In genomic region chr19:58356971-58357797, GRCh38 we compare ENCODE assay signal across 10 cellular contexts. TPM values are rescaled to one million over a fixed set of nuclear protein-coding genes. Genes with fewer than 3 reads are reported as not detected.
DNase-seq lines count a peak whose midpoint lies in the region; ATAC-seq and TF ChIP-seq lines count a peak whose summit lies in the region.
"Had no signal": no experiment of that assay in that cellular context is flagged by ENCODE, and none has a peak within 500 bp of the region (broad histone marks: within the 10 kb centered on the region; RNA-seq: fewer than 3 reads in every experiment).

No MANE protein-coding gene starts in this region.

- CTCF ChIA-PET in activated CD8-positive, alpha-beta T cell treated with anti-CD3 and anti-CD28 coated beads, Interleukin-2, amount 10 ng/mL, durations not matched to agents 7 days and 5 days (lab: Charles Lee): interaction anchor here (1.6 kb wide), 1 partner anchor 9 kb away, joined by 9 read pairs; no protein-coding TSS in a partner anchor

- peaks cover 22% of the 10 kb centered on the region for H3K36me3 Mint-ChIP-seq in activated CD8-positive, alpha-beta T cell treated with anti-CD3 and anti-CD28 coated beads, Interleukin-2, amount 10 ng/mL, durations not matched to agents 7 days and 5 days (ENCODE audit: low read depth)
- H3K36me3 Mint-ChIP-seq in stimulated activated effector memory CD8-positive, alpha-beta T cell treated with anti-CD3 and anti-CD28 coated beads, Interleukin-12 subunit alpha, Interleukin-12 subunit beta, amount 100 ng/mL, for 72 hours: peaks cover 7% of the 10 kb centered on the region

- POLR2A ChIA-PET in activated CD8-positive, alpha-beta T cell treated with anti-CD3 and anti-CD28 coated beads, Interleukin-2, amount 10 ng/mL, durations not matched to agents 7 days and 5 days (lab: Charles Lee): interaction anchor here (0.7 to 1.9 kb wide), 4 partner anchors 8 to 52 kb away, joined by 3 to 12 read pairs (median 5); partner anchors contain the start of genes ERVK3-1 and ZNF837

- H3K4me1 ChIP-seq in heart left ventricle (peaks cover 0 to 32% (median 18%) of the 10 kb centered on the region in 12 donors), thyroid gland (peaks cover 0 to 5% of the 10 kb centered on the region in 2 donors)

- ATAC-seq in activated CD8-positive, alpha-beta T cell treated with anti-CD3 and anti-CD28 coated beads, Interleukin-2, amount 10 ng/mL, durations not matched to agents 7 days and 5 days: no peak
- peak in 1 of 4 donors; percentile 2 for ATAC-seq in heart left ventricle
- no peak for ATAC-seq in stimulated activated effector memory CD8-positive, alpha-beta T cell treated with anti-CD3 and anti-CD28 coated beads, Interleukin-12 subunit alpha, Interleukin-12 subunit beta, amount 100 ng/mL, for 72 hours

- no peak for TF ChIP-seq POLR2A in heart left ventricle (IDR thresholded peaks at IDR 0.05)
- TF ChIP-seq POLR2A in thyroid gland (IDR thresholded peaks at IDR 0.05): no peak

- no peaks in the 10 kb centered on the region for H3K27me3 Mint-ChIP-seq in activated CD8-positive, alpha-beta T cell treated with anti-CD3 and anti-CD28 coated beads, Interleukin-2, amount 10 ng/mL, durations not matched to agents 7 days and 5 days (ENCODE audit: low read depth)

- peaks cover 40% of the 10 kb centered on the region for H3K4me1 Mint-ChIP-seq in activated CD8-positive, alpha-beta T cell treated with anti-CD3 and anti-CD28 coated beads, Interleukin-2, amount 10 ng/mL, durations not matched to agents 7 days and 5 days (ENCODE audit: low read depth)
- peaks cover 11% of the 10 kb centered on the region for H3K4me1 Mint-ChIP-seq in stimulated activated effector memory CD8-positive, alpha-beta T cell treated with anti-CD3 and anti-CD28 coated beads, Interleukin-12 subunit alpha, Interleukin-12 subunit beta, amount 100 ng/mL, for 72 hours

- peak overlapping the region; percentile 75 for H3K27ac Mint-ChIP-seq in activated CD8-positive, alpha-beta T cell treated with anti-CD3 and anti-CD28 coated beads, Interleukin-2, amount 10 ng/mL, durations not matched to agents 7 days and 5 days
- H3K27ac Mint-ChIP-seq in stimulated activated effector memory CD8-positive, alpha-beta T cell treated with anti-CD3 and anti-CD28 coated beads, Interleukin-12 subunit alpha, Interleukin-12 subunit beta, amount 100 ng/mL, for 72 hours: no peak overlapping the region

- H3K9me3 ChIP-seq in heart left ventricle: no peaks in the 10 kb centered on the region
- no peaks in the 10 kb centered on the region for H3K9me3 ChIP-seq in thyroid gland

- peak overlapping the region; percentile 53 for H3K4me3 Mint-ChIP-seq in activated CD8-positive, alpha-beta T cell treated with anti-CD3 and anti-CD28 coated beads, Interleukin-2, amount 10 ng/mL, durations not matched to agents 7 days and 5 days
- H3K4me3 Mint-ChIP-seq in stimulated activated effector memory CD8-positive, alpha-beta T cell treated with anti-CD3 and anti-CD28 coated beads, Interleukin-12 subunit alpha, Interleukin-12 subunit beta, amount 100 ng/mL, for 72 hours: peak overlapping the region; percentile 43

- intact Hi-C loops in heart left ventricle (cut with DNase I) (no loop called here), thyroid gland (cut with DNase I) (no loop called here)

- no peaks in the 10 kb centered on the region for H3K9me3 Mint-ChIP-seq in activated CD8-positive, alpha-beta T cell treated with anti-CD3 and anti-CD28 coated beads, Interleukin-2, amount 10 ng/mL, durations not matched to agents 7 days and 5 days (ENCODE audit: insufficient read depth)
- no peaks in the 10 kb centered on the region for H3K9me3 Mint-ChIP-seq in stimulated activated effector memory CD8-positive, alpha-beta T cell treated with anti-CD3 and anti-CD28 coated beads, Interleukin-12 subunit alpha, Interleukin-12 subunit beta, amount 100 ng/mL, for 72 hours

- peak overlapping the region in 1 of 12 donors; percentile 50 for H3K27ac ChIP-seq in heart left ventricle
- no peak overlapping the region for H3K27ac ChIP-seq in thyroid gland
- H3K27ac ChIP-seq: HL-60 had no signal

- H3K36me3 ChIP-seq in heart left ventricle (no peaks in the 10 kb centered on the region), thyroid gland (no peaks in the 10 kb centered on the region)

- 25 to 52% (median 39%) methylated on average over 30 to 59 of the region's 59 CpGs for WGBS in heart left ventricle, 4 donors
- 61% methylated on average over 17 to 40 of the region's 59 CpGs for WGBS in thyroid gland, 2 donors

- H3K27me3 ChIP-seq in heart left ventricle (peaks cover 0 to 37% (median 0%) of the 10 kb centered on the region in 9 donors), thyroid gland (no peaks in the 10 kb centered on the region)

- DNase-seq in ELF-1 (ENCODE audit: low read depth, low spot score): peak; percentile 34
- DNase-seq in activated CD8-positive, alpha-beta T cell treated with anti-CD3 and anti-CD28 coated beads, Interleukin-2, amount 10 ng/mL, durations not matched to agents 7 days and 5 days: no peak
- peak in 1 of 5 donors; percentile 64 for DNase-seq in heart left ventricle
- no peak for DNase-seq in stimulated activated effector memory CD8-positive, alpha-beta T cell treated with anti-CD3 and anti-CD28 coated beads, Interleukin-12 subunit alpha, Interleukin-12 subunit beta, amount 100 ng/mL, for 72 hours (ENCODE audit: low spot score in 2 of 2)
- no peak for DNase-seq in OCI-M2 (lab: John Stamatoyannopoulos, UW; ENCODE audit: unreplicated experiment)
- no peak for DNase-seq in thyroid gland
- no peak for DNase-seq in NCI-H510A treated with DMSO at 0.1 percent for 48 hours (lab: John Stamatoyannopoulos, UW)
- DNase-seq: GF-D8, NCI-H1417 treated with DMSO at 0.1 percent for 48 hours had no signal

- peak overlapping the region; percentile 26 to 62 (median 47) for H3K4me3 ChIP-seq in heart left ventricle
- no peak overlapping the region for H3K4me3 ChIP-seq in thyroid gland (replicated peaks in 1 of 3)

- no peak for TF ChIP-seq CTCF in heart left ventricle (IDR thresholded peaks at IDR 0.05)
- TF ChIP-seq CTCF in thyroid gland (IDR thresholded peaks at IDR 0.05): no peak

RNA-seq across cellular contexts. Expression of gene A1BG, which starts 3.9 kb away (rescaled TPM):
- 10 to 100 TPM; 14.9 to 17.5 TPM for total RNA-seq in activated CD8-positive, alpha-beta T cell treated with anti-CD3 and anti-CD28 coated beads, Interleukin-2, amount 10 ng/mL, durations not matched to agents 7 days and 5 days
- 1 to 10 TPM in 7 of 9 donors, under 1 TPM in 2; 0.23 to 6.6 (median 3.0) TPM for total RNA-seq in heart left ventricle
- 1 to 10 TPM; 4.4 to 4.6 TPM for polyA plus RNA-seq in heart left ventricle
- total RNA-seq in thyroid gland: 10 to 100 TPM in 1 of 4 donors, 1 to 10 TPM in 2, under 1 TPM in 1; 0.50 to 14.9 (median 3.4) TPM

RNA-seq across cellular contexts. Expression of gene ZNF497, which starts 5.4 kb away (rescaled TPM):
- total RNA-seq in activated CD8-positive, alpha-beta T cell treated with anti-CD3 and anti-CD28 coated beads, Interleukin-2, amount 10 ng/mL, durations not matched to agents 7 days and 5 days: 1 to 10 TPM; 1.5 to 1.7 TPM
- total RNA-seq in heart left ventricle: 1 to 10 TPM in 1 of 9 donors, under 1 TPM in 8; 0.18 to 1.1 (median 0.46) TPM
- polyA plus RNA-seq in heart left ventricle: under 1 TPM; 0.08 to 0.28 TPM
- 10 to 100 TPM in 1 of 4 donors, 1 to 10 TPM in 3; 7.1 to 16.2 (median 8.1) TPM for total RNA-seq in thyroid gland

RNA-seq across cellular contexts. Expression of gene ZNF837, which starts 23.6 kb away (rescaled TPM):
- total RNA-seq in activated CD8-positive, alpha-beta T cell treated with anti-CD3 and anti-CD28 coated beads, Interleukin-2, amount 10 ng/mL, durations not matched to agents 7 days and 5 days: 1 to 10 TPM; 1.3 to 1.5 TPM
- total RNA-seq in heart left ventricle: under 1 TPM in 7 of 9 donors, not detected in 2; 0.17 to 0.75 (median 0.63) TPM
- polyA plus RNA-seq in heart left ventricle: under 1 TPM; 0.24 to 0.57 TPM
- total RNA-seq in thyroid gland: 10 to 100 TPM in 3 of 4 donors, 1 to 10 TPM in 1; 6.3 to 16.4 (median 15.1) TPM

RNA-seq across cellular contexts. Expression of gene RPS5, which starts 29.9 kb away (rescaled TPM):
- total RNA-seq in activated CD8-positive, alpha-beta T cell treated with anti-CD3 and anti-CD28 coated beads, Interleukin-2, amount 10 ng/mL, durations not matched to agents 7 days and 5 days: 1,000 to 10,000 TPM; 1,111 to 1,173 TPM
- 100 to 1,000 TPM; 346 to 753 (median 485) TPM for total RNA-seq in heart left ventricle
- 1,000 to 10,000 TPM in 1 of 2 donors, 100 to 1,000 TPM in 1; 417 to 1,718 TPM for polyA plus RNA-seq in heart left ventricle
- 1,000 to 10,000 TPM; 1,209 to 2,449 (median 1,340) TPM for total RNA-seq in thyroid gland

RNA-seq across cellular contexts. Expression of gene ZSCAN22, which starts 30.4 kb away (rescaled TPM):
- 1 to 10 TPM; 4.8 to 5.2 TPM for total RNA-seq in activated CD8-positive, alpha-beta T cell treated with anti-CD3 and anti-CD28 coated beads, Interleukin-2, amount 10 ng/mL, durations not matched to agents 7 days and 5 days
- 1 to 10 TPM; 1.1 to 3.1 (median 2.0) TPM for total RNA-seq in heart left ventricle
- 1 to 10 TPM in 1 of 2 donors, under 1 TPM in 1; 0.65 to 1.5 TPM for polyA plus RNA-seq in heart left ventricle
- total RNA-seq in thyroid gland: 1 to 10 TPM; 3.0 to 4.5 (median 4.2) TPM

Comparison
In these comparisons a context has a peak if more than half of its experiments do, and no peak if none do; other contexts are left out.
1. H3K4me3 ChIP-seq: peak in heart left ventricle (12 of 12); none in thyroid gland (0 of 3).